In genomic region chr2:241242306-241242705, GRCh38 we compare ENCODE assay signal across 23 cellular contexts. TPM values are rescaled to one million over a fixed set of nuclear protein-coding genes. Genes with fewer than 3 reads are reported as not detected.
DNase-seq lines count a peak whose midpoint lies in the region; ATAC-seq, FAIRE-seq and TF ChIP-seq lines count a peak whose summit lies in the region.
"Had no signal": no experiment of that assay in that cellular context is flagged by ENCODE, and none has a peak within 500 bp of the region (broad histone marks: within the 10 kb centered on the region; RNA-seq: fewer than 3 reads in every experiment).

No MANE protein-coding gene starts in this region.

- H3K36me3 ChIP-seq in GM12878 (ENCODE audit: control insufficient read depth in 2 of 2, insufficient read depth in 2 of 2, low read length in 1 of 2), result peaks cover 46 to 47% of the 10 kb centered on the region in 2 experiments
- peaks cover 29 to 100% (median 71%) of the 10 kb centered on the region in 4 donors for H3K36me3 ChIP-seq in right lobe of liver
- peaks cover 99% of the 10 kb centered on the region for H3K36me3 ChIP-seq in upper lobe of right lung
- no peaks in the 10 kb centered on the region for H3K36me3 ChIP-seq in testis (ENCODE audit: low read depth, missing control alignments)

- no peak overlapping the region for H3K9ac ChIP-seq in GM12878 (ENCODE audit: control insufficient read depth, insufficient read depth, low read length)

- no peaks in the 10 kb centered on the region for H3K4me1 ChIP-seq in GM12878 (ENCODE audit: control insufficient read depth, insufficient read depth, low read length)
- no peaks in the 10 kb centered on the region for H3K4me1 ChIP-seq in right lobe of liver
- H3K4me1 ChIP-seq in upper lobe of right lung, result no peaks in the 10 kb centered on the region
- peaks cover 10% of the 10 kb centered on the region for H3K4me1 ChIP-seq in testis
- H3K4me1 ChIP-seq: SJCRH30 had no signal

- BruUV-seq in GM12878 (replicated peaks; lab: Mats Ljungman, UMichigan), result no TSS peak

- POLR2A ChIA-PET in GM12878 (lab: Charles Lee), result no interaction called here

- H2AFZ ChIP-seq in GM12878 (ENCODE audit: control insufficient read depth, low read depth, low read length), result no peak overlapping the region
- H2AFZ ChIP-seq: GM23338 had no signal

- H3K27ac ChIP-seq in GM12878 (ENCODE audit: control insufficient read depth, insufficient read depth) (no peak overlapping the region), right lobe of liver (no peak overlapping the region), upper lobe of right lung (no peak overlapping the region), testis (no peak overlapping the region)
- H3K27ac ChIP-seq: SJCRH30 had no signal

- H4K20me1 ChIP-seq in GM12878 (ENCODE audit: control insufficient read depth, insufficient read depth), result peaks cover 4% of the 10 kb centered on the region; the same call in 1 of the 2 replicates

- no peak for TF ChIP-seq RAD21 in GM12878 (IDR thresholded peaks at IDR 0.05; ENCODE audit: insufficient read depth, low read depth, low read length)

- no peak for DNase-seq in activated naive CD8-positive, alpha-beta T cell treated with anti-CD3 and anti-CD28 coated beads, Interleukin-2, amount 50 U/mL, for 24 hours
- no peak for DNase-seq in activated naive CD8-positive, alpha-beta T cell treated with anti-CD3 and anti-CD28 coated beads for 36 hours
- DNase-seq in GM12878 (ENCODE audit: low read depth, low spot score), result no peak
- DNase-seq in right lobe of liver, result no peak
- DNase-seq in upper lobe of right lung, result peak; percentile 43
- no peak for DNase-seq in testis
- no peak for DNase-seq in NCI-H1417 treated with DMSO at 0.1 percent for 48 hours (lab: John Stamatoyannopoulos, UW)
- DNase-seq in KG1 (lab: John Stamatoyannopoulos, UW), result no peak
- DNase-seq: AML-193; C1 segment of cervical spinal cord; CD8-positive, alpha-beta T cell; DMS153; KBM-7; NCI-H1105; NCI-H2081; NCI-H2171 treated with DMSO at 0.1 percent for 48 hours; NCI-H524 treated with DMSO at 0.1 percent for 48 hours; NCI-H82; SJCRH30 had no signal

- intact Hi-C loops in GM12878 (cut with micrococcal nuclease; ENCODE audit: unreplicated experiment), result no loop called here
- intact Hi-C loops in right lobe of liver (cut with DNase I), result no loop called here
- intact Hi-C loops in upper lobe of right lung (cut with DNase I), result no loop called here
- intact Hi-C loops in testis (cut with DNase I; ENCODE audit: low total_unique reads), result no loop called here

- no peaks in the 10 kb centered on the region for H3K4me1 Mint-ChIP-seq in activated naive CD8-positive, alpha-beta T cell treated with anti-CD3 and anti-CD28 coated beads, Interleukin-2, amount 50 U/mL, for 24 hours
- no peaks in the 10 kb centered on the region for H3K4me1 Mint-ChIP-seq in activated naive CD8-positive, alpha-beta T cell treated with anti-CD3 and anti-CD28 coated beads for 36 hours
- H3K4me1 Mint-ChIP-seq: GM23338 had no signal

- 98% methylated on average over 14 of the region's 14 CpGs for WGBS in GM12878 (ENCODE audit: insufficient coverage, insufficient replicate concordance, low lambda C conversion rate, missing lambda C conversion rate)
- WGBS in right lobe of liver (ENCODE audit: insufficient coverage, low coverage, low lambda C conversion rate, missing lambda C conversion rate), result 52% methylated on average over 10 of the region's 14 CpGs
- 46 to 59% methylated on average over 13 to 14 of the region's 14 CpGs for WGBS in testis, 2 donors

- CTCF ChIA-PET in GM12878 (lab: Yijun Ruan, JAX), result interaction anchor here (0.7 kb wide), 1 partner anchor 149 kb away, joined by 4 read pairs; no protein-coding TSS in a partner anchor

- peak overlapping the region; percentile 27 for H3K4me3 Mint-ChIP-seq in activated naive CD8-positive, alpha-beta T cell treated with anti-CD3 and anti-CD28 coated beads, Interleukin-2, amount 50 U/mL, for 24 hours
- H3K4me3 Mint-ChIP-seq in activated naive CD8-positive, alpha-beta T cell treated with anti-CD3 and anti-CD28 coated beads for 36 hours, result no peak overlapping the region
- H3K4me3 Mint-ChIP-seq: CD8-positive, alpha-beta T cell; GM23338 had no signal

- H3K79me2 ChIP-seq in GM12878 (ENCODE audit: control insufficient read depth, insufficient read depth, low read length), result no peaks in the 10 kb centered on the region

- H3K27me3 Mint-ChIP-seq in activated naive CD8-positive, alpha-beta T cell treated with anti-CD3 and anti-CD28 coated beads, Interleukin-2, amount 50 U/mL, for 24 hours, result no peaks in the 10 kb centered on the region
- no peaks in the 10 kb centered on the region for H3K27me3 Mint-ChIP-seq in activated naive CD8-positive, alpha-beta T cell treated with anti-CD3 and anti-CD28 coated beads for 36 hours

- H3K27me3 ChIP-seq in GM12878 (replicated peaks in 1 of 2; ENCODE audit: control insufficient read depth in 2 of 2, insufficient read depth in 2 of 2, low read length in 1 of 2), result no peaks in the 10 kb centered on the region
- H3K27me3 ChIP-seq in right lobe of liver, result no peaks in the 10 kb centered on the region
- H3K27me3 ChIP-seq in upper lobe of right lung, result no peaks in the 10 kb centered on the region
- no peaks in the 10 kb centered on the region for H3K27me3 ChIP-seq in testis
- H3K27me3 ChIP-seq: SJCRH30 had no signal

- TF ChIP-seq POLR2A in GM12878 (IDR thresholded peaks at IDR 0.05; ENCODE audit: low read depth, low read length) (peak; percentile 54), right lobe of liver (IDR thresholded peaks at IDR 0.05) (no peak), testis (IDR thresholded peaks at IDR 0.05) (no peak)

- no peak overlapping the region for H3K4me3 ChIP-seq in GM12878
- H3K4me3 ChIP-seq in right lobe of liver, result no peak overlapping the region
- no peak overlapping the region for H3K4me3 ChIP-seq in upper lobe of right lung
- no peak overlapping the region for H3K4me3 ChIP-seq in testis
- H3K4me3 ChIP-seq: GM23338, SJCRH30 had no signal

- no peak for TF ChIP-seq CTCF in GM12878 (IDR thresholded peaks at IDR 0.05 in 2 of 3, conservative IDR thresholded peaks at IDR 0.05 in 1 of 3; ENCODE audit: control insufficient read depth in 2 of 3, extremely low read depth in 1 of 3, insufficient read depth in 1 of 3, low read depth in 3 of 3, low read length in 3 of 3)
- no peak for TF ChIP-seq CTCF in right lobe of liver (IDR thresholded peaks at IDR 0.05)
- no peak for TF ChIP-seq CTCF in upper lobe of right lung (IDR thresholded peaks at IDR 0.05)
- no peak for TF ChIP-seq CTCF in testis (IDR thresholded peaks at IDR 0.05)

- no peaks in the 10 kb centered on the region for H3K9me3 ChIP-seq in GM12878 (replicated peaks; ENCODE audit: control insufficient read depth, insufficient read depth, low read length)
- no peaks in the 10 kb centered on the region for H3K9me3 ChIP-seq in right lobe of liver
- H3K9me3 ChIP-seq in upper lobe of right lung, result no peaks in the 10 kb centered on the region
- no peaks in the 10 kb centered on the region for H3K9me3 ChIP-seq in testis
- H3K9me3 ChIP-seq: SJCRH30 had no signal

- no peaks in the 10 kb centered on the region for H3K9me3 Mint-ChIP-seq in activated naive CD8-positive, alpha-beta T cell treated with anti-CD3 and anti-CD28 coated beads, Interleukin-2, amount 50 U/mL, for 24 hours
- H3K9me3 Mint-ChIP-seq in activated naive CD8-positive, alpha-beta T cell treated with anti-CD3 and anti-CD28 coated beads for 36 hours, result no peaks in the 10 kb centered on the region
- H3K9me3 Mint-ChIP-seq: CD8-positive, alpha-beta T cell; GM23338 had no signal

- RAD21 ChIA-PET in GM12878 (lab: Charles Lee; ENCODE audit: unreplicated experiment), result no interaction called here

- H3K27ac Mint-ChIP-seq in activated naive CD8-positive, alpha-beta T cell treated with anti-CD3 and anti-CD28 coated beads, Interleukin-2, amount 50 U/mL, for 24 hours, result no peak overlapping the region
- H3K27ac Mint-ChIP-seq in activated naive CD8-positive, alpha-beta T cell treated with anti-CD3 and anti-CD28 coated beads for 36 hours, result no peak overlapping the region
- H3K27ac Mint-ChIP-seq: GM23338 had no signal

- in situ Hi-C loops in GM12878 (cut with MboI), result no loop called here

- H3K4me2 ChIP-seq in GM12878 (ENCODE audit: control insufficient read depth, insufficient read depth), result no peak overlapping the region
- H3K4me2 ChIP-seq: GM23338 had no signal

- peaks cover 81% of the 10 kb centered on the region for H3K36me3 Mint-ChIP-seq in activated naive CD8-positive, alpha-beta T cell treated with anti-CD3 and anti-CD28 coated beads, Interleukin-2, amount 50 U/mL, for 24 hours (ENCODE audit: low read depth)
- peaks cover 42% of the 10 kb centered on the region for H3K36me3 Mint-ChIP-seq in activated naive CD8-positive, alpha-beta T cell treated with anti-CD3 and anti-CD28 coated beads for 36 hours

- SMC1A ChIA-PET in GM12878 (lab: Charles Lee; ENCODE audit: uncharacterized antibody, unreplicated experiment), result no interaction called here

- FAIRE-seq in GM12878 (lab: Jason Lieb, UNC), result no peak
- FAIRE-seq: GM12892 had no signal

- TF ChIP-seq EP300 in GM12878 (IDR thresholded peaks at IDR 0.05; ENCODE audit: borderline replicate concordance in 1 of 2, control insufficient read depth in 1 of 2, low read depth in 2 of 2, low read length in 2 of 2), result no peak

- no peak for ATAC-seq in activated naive CD8-positive, alpha-beta T cell treated with anti-CD3 and anti-CD28 coated beads, Interleukin-2, amount 50 U/mL, for 24 hours
- ATAC-seq in GM12878 (no peak), right lobe of liver (peak; percentile 17 to 55 (median 42)), upper lobe of right lung (no peak)
- ATAC-seq: CD8-positive, alpha-beta T cell; GM23338; HCT116; Panc1 had no signal

RNA-seq across cellular contexts. Expression of gene ANO7, which starts 53.8 kb away (rescaled TPM):
- 1 to 10 TPM; 3.4 to 3.6 TPM for total RNA-seq in activated naive CD8-positive, alpha-beta T cell treated with anti-CD3 and anti-CD28 coated beads for 36 hours
- total RNA-seq in GM12878 (2013; cell fraction: nucleolus; rRNA removed), result 19.1 and 21.0 TPM in 2 replicates
- 0.49 and 0.56 TPM in 2 replicates for total RNA-seq in GM12878 (2014; rRNA removed)
- total RNA-seq in GM12878 (2014; rRNA removed; fragmentation: Illumina TruSeq; extraction: Trizol), result 0.18 and 0.22 TPM in 2 replicates
- 0.88 and 1.4 TPM in 2 replicates for total RNA-seq in GM12878 (2021)
- polyA plus RNA-seq in GM12878 (2011; ENCODE audit: low read depth), result 0.43 TPM
- polyA plus RNA-seq in GM12878 (2011; rRNA removed), result 0.56 and 1.2 TPM in 2 replicates
- 1.5 TPM in 2 replicates for polyA plus RNA-seq in GM12878 (2011; cell fraction: cytosol; rRNA removed)
- polyA plus RNA-seq in GM12878 (2011; cell fraction: nucleus; rRNA removed), result 8.0 TPM in 2 replicates
- 1.8 TPM in 2 replicates for polyA plus RNA-seq in GM12878 (2012)
- 0.24 and 0.35 TPM in 2 replicates for polyA plus RNA-seq in GM12878 (2014; fragmentation: Illumina TruSeq; extraction: Trizol)
- under 1 TPM; 0.08 to 0.11 TPM for polyA plus RNA-seq in GM12878 (2014; fragmentation: Nextera tagmentation; extraction: Ambion mirVana)
- polyA plus RNA-seq in GM12878 (2014; rRNA removed), result 0.47 and 1.1 TPM in 2 replicates
- under 1 TPM; 0.40 to 0.50 TPM for polyA plus RNA-seq in GM12878 (2016; fragmentation: Nextera tagmentation; extraction: Ambion mirVana)
- polyA minus RNA-seq in GM12878 (2011; rRNA and poly(A)+ RNA removed), result 2.7 and 3.9 TPM in 2 replicates
- polyA minus RNA-seq in GM12878 (2011; cell fraction: cytosol; rRNA and poly(A)+ RNA removed), result 1.0 and 1.6 TPM in 2 replicates
- 3.6 and 5.7 TPM in 2 replicates for polyA minus RNA-seq in GM12878 (2011; cell fraction: nucleus; rRNA and poly(A)+ RNA removed)
- total RNA-seq in right lobe of liver, result 1 to 10 TPM in 3 of 6 experiments, under 1 TPM in 3; 0.61 to 2.4 (median 0.97) TPM
- total RNA-seq in upper lobe of right lung, result 2.1 TPM
- total RNA-seq in testis, result 1 to 10 TPM; 1.9 to 2.5 TPM
- polyA plus RNA-seq in testis (ENCODE audit: insufficient read depth, low read depth, low replicate concordance), result 1.2 TPM

Comparison
In these comparisons a context has a peak if more than half of its experiments do, and no peak if none do; other contexts are left out.
1. ATAC-seq: peak in right lobe of liver (4 of 4); none in activated naive CD8-positive, alpha-beta T cell treated with anti-CD3 and anti-CD28 coated beads, Interleukin-2, amount 50 U/mL, for 24 hours (single experiment), GM12878 (single experiment) and upper lobe of right lung (single experiment).